Comparison of ENCODE assay signal across 12 cellular contexts in genomic region chr9:119283118-119283794, GRCh38.
DNase-seq lines count a peak whose midpoint lies in the region; ATAC-seq and TF ChIP-seq lines count a peak whose summit lies in the region.
"Had no signal": no experiment of that assay in that cellular context is flagged by ENCODE, and none has a peak within 500 bp of the region (broad histone marks: within the 10 kb centered on the region; RNA-seq: fewer than 3 reads in every experiment).

No MANE protein-coding gene starts in this region.

- no peak overlapping the region for H3K4me3 ChIP-seq in fibroblast of mammary gland (ENCODE audit: control insufficient read depth, low read depth, low read length)
- no peak overlapping the region for H3K4me3 ChIP-seq in lung
- no peak overlapping the region for H3K4me3 ChIP-seq in upper lobe of right lung
- H3K4me3 ChIP-seq: mucosa of descending colon had no signal

- DNase-seq in Right ventricle myocardium inferior (ENCODE audit: missing footprints) (no peak), cardiac septum (ENCODE audit: low spot score) (no peak), fibroblast of mammary gland (ENCODE audit: low read depth) (peak; percentile 45), lung (ENCODE audit: low spot score) (peak; percentile 32), upper lobe of right lung (no peak), HUDEP-2 (lab: John Stamatoyannopoulos, UW; ENCODE audit: unreplicated experiment in 76 of 76) (no peak), NCI-H1417 treated with DMSO at 0.1 percent for 48 hours (lab: John Stamatoyannopoulos, UW) (no peak), NCI-H1105 (lab: John Stamatoyannopoulos, UW) (no peak)
- DNase-seq: activated CD8-positive, alpha-beta memory T cell treated with anti-CD3 and anti-CD28 coated beads, Interleukin-2, amount 10 ng/mL, durations not matched to agents 7 days and 5 days; GDM1; mucosa of descending colon; stimulated activated CD4-positive, alpha-beta T cell treated with anti-CD3 and anti-CD28 coated beads, Interleukin-12 subunit alpha, Interleukin-12 subunit beta, amount 100 ng/mL, for 4 hours had no signal

- intact Hi-C loops in Right ventricle myocardium inferior (cut with DNase I) = no loop called here
- intact Hi-C loops in cardiac septum (cut with DNase I) = no loop called here
- intact Hi-C loops in upper lobe of right lung (cut with DNase I) = no loop called here

- H3K27ac ChIP-seq in lung (ENCODE audit: low read depth in 1 of 2, low read length in 1 of 2) (no peak overlapping the region), upper lobe of right lung (no peak overlapping the region)

- no peaks in the 10 kb centered on the region for H3K27me3 ChIP-seq in lung (ENCODE audit: control insufficient read depth, insufficient read depth)
- peaks cover 22% of the 10 kb centered on the region for H3K27me3 ChIP-seq in upper lobe of right lung

- H3K4me1 ChIP-seq in lung (ENCODE audit: control insufficient read depth in 2 of 2, insufficient read depth in 2 of 2, low read length in 2 of 2) (no peaks in the 10 kb centered on the region), upper lobe of right lung (no peaks in the 10 kb centered on the region)

- H3K36me3 ChIP-seq in lung (ENCODE audit: control insufficient read depth in 2 of 2, insufficient read depth in 2 of 2, low read length in 2 of 2) (no peaks in the 10 kb centered on the region), upper lobe of right lung (no peaks in the 10 kb centered on the region)

- ATAC-seq in Right ventricle myocardium inferior (peak; percentile 34), lung (ENCODE audit: insufficient read depth, low FRiP score) (peak; percentile 55), upper lobe of right lung (peak; percentile 39)
- ATAC-seq: activated CD8-positive, alpha-beta memory T cell treated with anti-CD3 and anti-CD28 coated beads, Interleukin-2, amount 10 ng/mL, durations not matched to agents 7 days and 5 days; mucosa of descending colon had no signal

- WGBS in lung, 2 donors = 42 to 46% methylated on average over 17 of the region's 17 CpGs

- H3K9me3 ChIP-seq in lung (ENCODE audit: control insufficient read depth in 2 of 2, insufficient read depth in 1 of 2, low read length in 1 of 2) (no peaks in the 10 kb centered on the region), upper lobe of right lung (no peaks in the 10 kb centered on the region)
- H3K9me3 ChIP-seq: mucosa of descending colon had no signal

- TF ChIP-seq CTCF in fibroblast of mammary gland (conservative IDR thresholded peaks at IDR 0.05; ENCODE audit: control insufficient read depth, insufficient read depth, low read depth, low read length) = no peak
- no peak for TF ChIP-seq CTCF in lung (IDR thresholded peaks at IDR 0.05; ENCODE audit: control extremely low read depth, extremely low read depth)
- no peak for TF ChIP-seq CTCF in upper lobe of right lung (IDR thresholded peaks at IDR 0.05)

Comparison
In these comparisons a context has a peak if more than half of its experiments do, and no peak if none do; other contexts are left out.
1. DNase-seq: peak in fibroblast of mammary gland (single experiment) and lung (single experiment); none in Right ventricle myocardium inferior (single experiment), cardiac septum (single experiment), upper lobe of right lung (single experiment), HUDEP-2 (0 of 76), NCI-H1417 treated with DMSO at 0.1 percent for 48 hours (single experiment) and NCI-H1105 (single experiment).
2. Peak in every context shown above with its lines, with median percentiles within 50 percentile points of each other: ATAC-seq.